Comparison of ENCODE assay signal across 1 cellular context in genomic region chr16:31006086-31006385, GRCh38.
A peak's percentile ranks its signal among the peaks of the same experiment; 100 is the strongest.
TF ChIP-seq lines count a peak whose summit lies in the region.

No MANE protein-coding gene starts in this region.

TF ChIP-seq in IMR-90, 13 proteins besides CTCF, POLR2A, EP300 and RAD21:
- TF ChIP-seq BHLHE40 (IDR thresholded peaks at IDR 0.05; ENCODE audit: low read depth, low read length) (0 out of 2 replicates have a peak, but pooled peaks have one; percentile 31), MAZ (IDR thresholded peaks at IDR 0.05; ENCODE audit: borderline replicate concordance, low read depth, low read length) (0 out of 2 replicates have a peak, but pooled peaks have one; percentile 26), CHD1 (IDR thresholded peaks at IDR 0.05; ENCODE audit: low read depth, low read length) (no peak), RFX5 (IDR thresholded peaks at IDR 0.05; ENCODE audit: low read depth, low read length) (no peak), SMC3 (IDR thresholded peaks at IDR 0.05; ENCODE audit: low read depth, low read length) (no peak), MXI1 (IDR thresholded peaks at IDR 0.05; ENCODE audit: borderline replicate concordance, low read depth, low read length) (no peak), MAFK (IDR thresholded peaks at IDR 0.05; ENCODE audit: low read depth, low read length) (no peak)
- TF ChIP-seq, protein P1, sequence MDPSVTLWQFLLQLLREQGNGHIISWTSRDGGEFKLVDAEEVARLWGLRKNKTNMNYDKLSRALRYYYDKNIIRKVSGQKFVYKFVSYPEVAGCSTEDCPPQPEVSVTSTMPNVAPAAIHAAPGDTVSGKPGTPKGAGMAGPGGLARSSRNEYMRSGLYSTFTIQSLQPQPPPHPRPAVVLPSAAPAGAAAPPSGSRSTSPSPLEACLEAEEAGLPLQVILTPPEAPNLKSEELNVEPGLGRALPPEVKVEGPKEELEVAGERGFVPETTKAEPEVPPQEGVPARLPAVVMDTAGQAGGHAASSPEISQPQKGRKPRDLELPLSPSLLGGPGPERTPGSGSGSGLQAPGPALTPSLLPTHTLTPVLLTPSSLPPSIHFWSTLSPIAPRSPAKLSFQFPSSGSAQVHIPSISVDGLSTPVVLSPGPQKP (IDR thresholded peaks at IDR 0.05; ENCODE audit: borderline replicate concordance, low read depth, low read length): no peak
